9 cellular contexts compared by ENCODE assay signal in the genomic region with DNA sequence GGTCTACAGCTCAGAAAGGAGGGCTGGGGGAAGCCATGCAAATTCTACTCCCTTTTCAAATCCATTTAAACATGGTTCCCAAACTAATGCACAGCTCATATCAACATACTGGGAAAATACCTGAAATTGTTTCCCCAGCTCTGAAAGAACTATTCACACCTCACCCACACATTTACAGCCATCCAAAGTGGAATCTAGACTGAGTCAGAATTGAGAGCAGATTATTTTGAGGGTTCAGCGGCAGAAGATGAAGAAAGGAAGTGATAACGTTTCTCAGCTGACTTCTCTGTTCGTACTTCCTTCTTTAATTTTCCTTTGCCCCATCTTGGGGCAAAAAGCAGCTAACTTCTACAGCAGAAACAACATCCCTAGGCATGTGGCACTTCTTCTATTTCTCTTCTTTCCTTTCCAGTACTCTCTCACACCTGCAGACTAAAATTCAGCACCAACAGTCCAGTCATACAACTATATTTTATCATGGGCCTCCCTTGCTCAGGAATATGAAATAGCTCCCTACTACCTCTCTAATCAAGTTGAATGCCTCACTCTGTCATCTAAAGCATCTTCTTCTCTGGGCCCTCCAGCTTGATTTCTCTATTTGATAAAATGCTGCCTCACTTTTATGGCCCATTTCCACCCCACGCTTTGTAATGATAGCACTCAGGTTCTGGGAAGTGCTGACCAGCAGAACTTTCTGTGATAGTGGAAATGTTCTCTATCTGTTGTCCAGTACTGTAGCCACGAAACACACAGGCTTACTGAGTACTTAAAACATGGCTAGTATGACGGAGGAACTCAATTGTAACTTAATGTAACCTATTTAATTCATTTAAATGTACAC. TPM values are rescaled to one million over a fixed set of nuclear protein-coding genes. Genes with fewer than 3 reads are reported as not detected.
DNase-seq lines count a peak whose midpoint lies in the region; ATAC-seq, FAIRE-seq and TF ChIP-seq lines count a peak whose summit lies in the region.
"Had no signal": no experiment of that assay in that cellular context is flagged by ENCODE, and none has a peak within 500 bp of the region (broad histone marks: within the 10 kb centered on the region; RNA-seq: fewer than 3 reads in every experiment).

No MANE protein-coding gene starts in this region.

- H3K9me2 ChIP-seq in SU-DHL-6 (replicated peaks; ENCODE audit: insufficient read depth, low read length): no peaks in the 10 kb centered on the region

- H3K36me3 ChIP-seq in KOPT-K1 (ENCODE audit: insufficient read depth, low read length): peaks cover 5% of the 10 kb centered on the region; the same call in 1 of the 2 replicates
- H3K36me3 ChIP-seq in SU-DHL-6 (ENCODE audit: low read length): no peaks in the 10 kb centered on the region
- no peaks in the 10 kb centered on the region for H3K36me3 ChIP-seq in esophagus (ENCODE audit: control insufficient read depth in 2 of 2, insufficient read depth in 2 of 2, low read length in 1 of 2)

- no peaks in the 10 kb centered on the region for H3K27me3 ChIP-seq in SU-DHL-6 (ENCODE audit: low read length)
- no peaks in the 10 kb centered on the region for H3K27me3 ChIP-seq in esophagus (ENCODE audit: control insufficient read depth in 1 of 2, insufficient read depth in 2 of 2, low read length in 2 of 2)

- peak overlapping the region; percentile 92 for H3K27ac Mint-ChIP-seq in stimulated activated naive CD8-positive, alpha-beta T cell treated with anti-CD3 and anti-CD28 coated beads, Interleukin-15, Interleukin-2, amounts not matched to agents 100 ng/mL and 50 ng/mL, for 24 hours

- no peak for DNase-seq in left lobe of liver (ENCODE audit: low spot score)
- DNase-seq in frontal cortex (ENCODE audit: low spot score in 2 of 2): no peak
- DNase-seq: head of caudate nucleus, NCI-H187 had no signal

- H4K20me1 ChIP-seq in SU-DHL-6 (ENCODE audit: low read depth, low read length): no peaks in the 10 kb centered on the region

- no peak for TF ChIP-seq CTCF in SU-DHL-6 (IDR thresholded peaks at IDR 0.05; ENCODE audit: insufficient read depth, low read length, poor library complexity, severe bottlenecking)

- no peaks in the 10 kb centered on the region for H3K27me3 Mint-ChIP-seq in stimulated activated naive CD8-positive, alpha-beta T cell treated with anti-CD3 and anti-CD28 coated beads, Interleukin-15, Interleukin-2, amounts not matched to agents 100 ng/mL and 50 ng/mL, for 24 hours

- peak overlapping the region; percentile 39 for H3K9ac ChIP-seq in SU-DHL-6 (ENCODE audit: low read length)

- H3K4me1 Mint-ChIP-seq in stimulated activated naive CD8-positive, alpha-beta T cell treated with anti-CD3 and anti-CD28 coated beads, Interleukin-15, Interleukin-2, amounts not matched to agents 100 ng/mL and 50 ng/mL, for 24 hours (ENCODE audit: low read depth): peaks cover 97% of the 10 kb centered on the region

- WGBS in esophagus, 2 donors: 79 to 81% methylated on average over 6 of the region's 6 CpGs

- no peak for FAIRE-seq in frontal cortex (lab: Jason Lieb, UNC)

- no peak overlapping the region for H2AFZ ChIP-seq in SU-DHL-6 (ENCODE audit: low read depth, low read length, severe bottlenecking)

- no peaks in the 10 kb centered on the region for H3K9me3 Mint-ChIP-seq in stimulated activated naive CD8-positive, alpha-beta T cell treated with anti-CD3 and anti-CD28 coated beads, Interleukin-15, Interleukin-2, amounts not matched to agents 100 ng/mL and 50 ng/mL, for 24 hours

- no peak overlapping the region for H3K4me3 ChIP-seq in SU-DHL-6 (ENCODE audit: insufficient read depth, low read length, poor library complexity, severe bottlenecking)
- H3K4me3 ChIP-seq in esophagus (ENCODE audit: low read depth in 1 of 2, low read length in 2 of 2): no peak overlapping the region

- H3K4me3 Mint-ChIP-seq in stimulated activated naive CD8-positive, alpha-beta T cell treated with anti-CD3 and anti-CD28 coated beads, Interleukin-15, Interleukin-2, amounts not matched to agents 100 ng/mL and 50 ng/mL, for 24 hours: peak overlapping the region; percentile 66

- H3K27ac ChIP-seq in KOPT-K1 (ENCODE audit: low read depth, low read length, poor library complexity, severe bottlenecking) (peak overlapping the region; percentile 30), SU-DHL-6 (ENCODE audit: low read depth, low read length) (peak overlapping the region; percentile 99), esophagus (ENCODE audit: low read depth in 2 of 2, low read length in 1 of 2) (peak overlapping the region; percentile 17 to 35)

- H3K79me2 ChIP-seq in SU-DHL-6 (ENCODE audit: insufficient read depth, low read length): peaks cover 48% of the 10 kb centered on the region

- peaks cover 0 to 9% of the 10 kb centered on the region in 2 donors for H3K4me1 ChIP-seq in esophagus (ENCODE audit: control insufficient read depth in 2 of 2, insufficient read depth in 2 of 2, low read length in 1 of 2)

- H3K9me3 ChIP-seq in KOPT-K1 (ENCODE audit: insufficient read depth, low read length, poor library complexity, severe bottlenecking) (no peaks in the 10 kb centered on the region), SU-DHL-6 (ENCODE audit: insufficient read depth, low read length) (no peaks in the 10 kb centered on the region), esophagus (ENCODE audit: control insufficient read depth in 2 of 2, insufficient read depth in 1 of 2, low read depth in 1 of 2, low read length in 1 of 2) (no peaks in the 10 kb centered on the region)

- ATAC-seq in left lobe of liver (no peak), HG03469 (IDR thresholded peaks at IDR 0.05; ENCODE audit: unreplicated experiment) (no peak)

- peak overlapping the region; percentile 82 for H3K4me2 ChIP-seq in SU-DHL-6 (ENCODE audit: low read depth, low read length, poor library complexity, severe bottlenecking)

- H3F3A ChIP-seq in SU-DHL-6 (ENCODE audit: insufficient read depth): peaks cover 83% of the 10 kb centered on the region

- peaks cover 17% of the 10 kb centered on the region for H3K36me3 Mint-ChIP-seq in stimulated activated naive CD8-positive, alpha-beta T cell treated with anti-CD3 and anti-CD28 coated beads, Interleukin-15, Interleukin-2, amounts not matched to agents 100 ng/mL and 50 ng/mL, for 24 hours (ENCODE audit: low read depth)

RNA-seq across cellular contexts. Expression of gene ARHGAP25, which starts 35.9 kb away (rescaled TPM):
- polyA plus RNA-seq in esophagus: 1 to 10 TPM; 3.4 to 4.0 TPM
- total RNA-seq in left lobe of liver (4.7 TPM), frontal cortex (1.2 TPM)

Comparison
In these comparisons a context has a peak if more than half of its experiments do, and no peak if none do; other contexts are left out.
1. H3K27ac ChIP-seq: peak in every context shown above with its lines; median percentile 99 in SU-DHL-6; 30 in KOPT-K1; 26 in esophagus.